ENCODE assay signal across 13 cellular contexts in the genomic region with DNA sequence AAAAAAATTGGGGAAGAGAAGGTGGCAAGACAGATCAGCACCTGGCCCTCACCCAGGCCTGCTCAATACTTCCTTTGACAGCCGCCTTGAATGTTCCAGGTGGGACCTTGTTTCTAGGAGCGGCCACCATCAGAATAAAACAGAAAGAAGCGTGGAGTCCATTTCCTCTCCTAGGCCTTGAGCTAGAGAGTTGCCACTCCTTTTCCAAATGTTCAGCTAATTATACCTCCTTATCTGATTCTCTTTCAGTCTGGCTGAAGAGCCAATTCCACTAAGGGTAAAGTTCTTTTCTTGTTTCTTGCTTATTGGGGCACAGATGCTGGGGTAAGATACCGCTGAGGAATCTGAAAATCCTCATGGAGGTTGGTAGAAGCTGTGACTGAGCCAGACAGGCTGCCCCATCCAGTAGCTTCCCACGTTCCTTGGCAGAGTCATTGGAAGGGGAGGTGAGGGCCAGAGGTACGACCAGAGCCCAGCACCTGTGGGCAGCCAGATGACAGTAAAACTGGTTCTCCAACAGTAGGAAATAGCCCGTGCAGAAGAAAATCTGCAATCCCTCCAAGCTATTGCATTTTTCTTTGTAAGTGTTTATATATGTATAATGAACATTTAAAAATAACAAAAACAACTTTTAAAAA.
"Had no signal": no experiment of that assay in that cellular context is flagged by ENCODE, and none has a peak within 500 bp of the region (broad histone marks: within the 10 kb centered on the region; RNA-seq: fewer than 3 reads in every experiment).

No MANE protein-coding gene starts in this region.

- H3K36me3 ChIP-seq: uterus had no signal

- H3K27me3 ChIP-seq: testis, uterus had no signal

- H3K4me3 Mint-ChIP-seq: activated naive CD4-positive, alpha-beta T cell treated with anti-CD3 and anti-CD28 coated beads, Interleukin-2, amount 10 ng/mL, durations not matched to agents 7 days and 5 days had no signal

- H3K27ac ChIP-seq: testis, uterus had no signal

- ATAC-seq: sciatic nerve had no signal

- H3K27me3 Mint-ChIP-seq: stimulated activated naive CD8-positive, alpha-beta T cell treated with anti-CD3 and anti-CD28 coated beads, Interleukin-15, Interleukin-2, amounts not matched to agents 100 ng/mL and 50 ng/mL, for 24 hours had no signal

- H3K4me3 ChIP-seq: lung, testis, uterus had no signal

- H3K9me3 ChIP-seq: testis, uterus had no signal

- DNase-seq: activated CD4-positive, CD25-positive, alpha-beta regulatory T cell treated with anti-CD3 and anti-CD28 coated beads, Interleukin-2, amount 50 U/mL, for 72 hours; activated naive CD4-positive, alpha-beta T cell treated with anti-CD3 and anti-CD28 coated beads, Interleukin-2, amount 10 ng/mL, durations not matched to agents 7 days and 5 days; caudate nucleus; cortex of kidney; effector CD8-positive, alpha-beta T cell; stimulated activated CD4-positive, alpha-beta T cell treated with anti-CD3 and anti-CD28 coated beads, Interleukin-2, amount 100 ng/mL, for 48 hours; SW 1271; testis; uterus had no signal

- H3K9me3 Mint-ChIP-seq: activated naive CD4-positive, alpha-beta T cell treated with anti-CD3 and anti-CD28 coated beads, Interleukin-2, amount 10 ng/mL, durations not matched to agents 7 days and 5 days; activated T-helper 2 cell treated with anti-CD3 and anti-CD28 coated beads, Interferon-gamma antibody, Interleukin-2, Interleukin-4, amounts not matched to agents 10 μg/mL and 5 μg/mL and 100 μg/mL, durations not matched to agents 14 hours and 24 hours and 36 hours; stimulated activated naive CD8-positive, alpha-beta T cell treated with anti-CD3 and anti-CD28 coated beads, Interleukin-15, Interleukin-2, amounts not matched to agents 100 ng/mL and 50 ng/mL, for 24 hours had no signal

- H3K27ac Mint-ChIP-seq: activated naive CD4-positive, alpha-beta T cell treated with anti-CD3 and anti-CD28 coated beads, Interleukin-2, amount 10 ng/mL, durations not matched to agents 7 days and 5 days; activated T-helper 2 cell treated with anti-CD3 and anti-CD28 coated beads, Interferon-gamma antibody, Interleukin-2, Interleukin-4, amounts not matched to agents 10 μg/mL and 5 μg/mL and 100 μg/mL, durations not matched to agents 14 hours and 24 hours and 36 hours; stimulated activated naive CD8-positive, alpha-beta T cell treated with anti-CD3 and anti-CD28 coated beads, Interleukin-15, Interleukin-2, amounts not matched to agents 100 ng/mL and 50 ng/mL, for 24 hours had no signal

- H3K4me1 ChIP-seq: testis, uterus had no signal

- H3K36me3 Mint-ChIP-seq: activated naive CD4-positive, alpha-beta T cell treated with anti-CD3 and anti-CD28 coated beads, Interleukin-2, amount 10 ng/mL, durations not matched to agents 7 days and 5 days had no signal
